14 cellular contexts compared by ENCODE assay signal in genomic region chr4:11904117-11904535, GRCh38.
DNase-seq lines count a peak whose midpoint lies in the region; ATAC-seq and TF ChIP-seq lines count a peak whose summit lies in the region.
"Had no signal": no experiment of that assay in that cellular context is flagged by ENCODE, and none has a peak within 500 bp of the region (broad histone marks: within the 10 kb centered on the region; RNA-seq: fewer than 3 reads in every experiment).

No MANE protein-coding gene starts in this region.

- no peak overlapping the region for H2AFZ ChIP-seq in OCI-LY7 (ENCODE audit: low read length)

- H3K27me3 ChIP-seq in HAP-1 (ENCODE audit: low read depth), result no peaks in the 10 kb centered on the region

- H3K4me1 ChIP-seq in HAP-1, result no peaks in the 10 kb centered on the region
- no peaks in the 10 kb centered on the region for H3K4me1 ChIP-seq in OCI-LY7 (ENCODE audit: insufficient read depth, low read length, poor library complexity, severe bottlenecking)

- CTCF ChIA-PET in OCI-LY7 (lab: Charles Lee; ENCODE audit: unreplicated experiment), result no interaction called here

- TF ChIP-seq CTCF in OCI-LY7 (conservative IDR thresholded peaks at IDR 0.05; ENCODE audit: low read length), result no peak

- H3K4me2 ChIP-seq in OCI-LY7 (ENCODE audit: low read length), result no peak overlapping the region
- H3K4me2 ChIP-seq: smooth muscle cell had no signal

- DNase-seq in LoVo (ENCODE audit: low spot score) (peak; percentile 1), epithelial cell of prostate (ENCODE audit: low read depth, low spot score) (peak; percentile 27), left colon (peak; percentile 13 to 51), sciatic nerve (ENCODE audit: low spot score) (no peak), HAP-1 (ENCODE audit: low spot score in 2 of 2) (no peak), OCI-LY7 (ENCODE audit: low spot score) (no peak), NCI-H1092 treated with DMSO at 0.1 percent for 48 hours (lab: John Stamatoyannopoulos, UW) (no peak), NCI-H146 (lab: John Stamatoyannopoulos, UW) (no peak)
- DNase-seq: activated effector memory CD4-positive, alpha-beta T cell treated with Interleukin-2 at 50 U/mL for 16 hours; GDM1; NCI-H1105 treated with DMSO at 0.1 percent for 48 hours; nephron progenitor cell had no signal

- H3K27ac ChIP-seq in epithelial cell of prostate (no peak overlapping the region), OCI-LY7 (ENCODE audit: low read depth, low read length, poor library complexity, severe bottlenecking) (no peak overlapping the region)
- H3K27ac ChIP-seq: SK-N-MC had no signal

- BruUV-seq in OCI-LY7 (replicated peaks; lab: Mats Ljungman, UMichigan), result no TSS peak

- in situ Hi-C loops in HAP-1 (cut with MboI; ENCODE audit: low sequenced_read_pairs), result no loop called here

- intact Hi-C loops in left colon (cut with DNase I, micrococcal nuclease) (no loop called here), sciatic nerve (cut with DNase I) (no loop called here), OCI-LY7 (cut with micrococcal nuclease; ENCODE audit: unreplicated experiment) (no loop called here)

- peaks cover 2% of the 10 kb centered on the region for H3K9me3 ChIP-seq in HAP-1
- no peaks in the 10 kb centered on the region for H3K9me3 ChIP-seq in OCI-LY7 (ENCODE audit: low read length)

- no peaks in the 10 kb centered on the region for H3K79me2 ChIP-seq in OCI-LY7 (ENCODE audit: insufficient read depth, low read depth, low read length)

- no peaks in the 10 kb centered on the region for H3K36me3 ChIP-seq in HAP-1 (replicated peaks)
- H3K36me3 ChIP-seq in OCI-LY7 (ENCODE audit: insufficient read depth, low read length), result no peaks in the 10 kb centered on the region

- POLR2A ChIA-PET in OCI-LY7 (lab: Charles Lee), result no interaction called here

- H4K20me1 ChIP-seq in OCI-LY7 (ENCODE audit: insufficient read depth, low read length), result no peaks in the 10 kb centered on the region

- ATAC-seq in left colon, result peak; percentile 72
- peak; percentile 63 for ATAC-seq in sciatic nerve

- no peaks in the 10 kb centered on the region for H3K9me2 ChIP-seq in OCI-LY7 (ENCODE audit: insufficient read depth, low read length)

- H3K4me3 ChIP-seq in HAP-1 (no peak overlapping the region), OCI-LY7 (ENCODE audit: low read depth, low read length, poor library complexity, severe bottlenecking) (no peak overlapping the region)
- H3K4me3 ChIP-seq: SK-N-MC, smooth muscle cell had no signal

Comparison
In these comparisons a context has a peak if more than half of its experiments do, and no peak if none do; other contexts are left out.
1. DNase-seq: peak in LoVo (single experiment), epithelial cell of prostate (single experiment) and left colon (2 of 2); none in sciatic nerve (single experiment), HAP-1 (0 of 2), OCI-LY7 (single experiment), NCI-H1092 treated with DMSO at 0.1 percent for 48 hours (single experiment) and NCI-H146 (single experiment).